ENCODE assay signal across 8 cellular contexts in the genomic region with DNA sequence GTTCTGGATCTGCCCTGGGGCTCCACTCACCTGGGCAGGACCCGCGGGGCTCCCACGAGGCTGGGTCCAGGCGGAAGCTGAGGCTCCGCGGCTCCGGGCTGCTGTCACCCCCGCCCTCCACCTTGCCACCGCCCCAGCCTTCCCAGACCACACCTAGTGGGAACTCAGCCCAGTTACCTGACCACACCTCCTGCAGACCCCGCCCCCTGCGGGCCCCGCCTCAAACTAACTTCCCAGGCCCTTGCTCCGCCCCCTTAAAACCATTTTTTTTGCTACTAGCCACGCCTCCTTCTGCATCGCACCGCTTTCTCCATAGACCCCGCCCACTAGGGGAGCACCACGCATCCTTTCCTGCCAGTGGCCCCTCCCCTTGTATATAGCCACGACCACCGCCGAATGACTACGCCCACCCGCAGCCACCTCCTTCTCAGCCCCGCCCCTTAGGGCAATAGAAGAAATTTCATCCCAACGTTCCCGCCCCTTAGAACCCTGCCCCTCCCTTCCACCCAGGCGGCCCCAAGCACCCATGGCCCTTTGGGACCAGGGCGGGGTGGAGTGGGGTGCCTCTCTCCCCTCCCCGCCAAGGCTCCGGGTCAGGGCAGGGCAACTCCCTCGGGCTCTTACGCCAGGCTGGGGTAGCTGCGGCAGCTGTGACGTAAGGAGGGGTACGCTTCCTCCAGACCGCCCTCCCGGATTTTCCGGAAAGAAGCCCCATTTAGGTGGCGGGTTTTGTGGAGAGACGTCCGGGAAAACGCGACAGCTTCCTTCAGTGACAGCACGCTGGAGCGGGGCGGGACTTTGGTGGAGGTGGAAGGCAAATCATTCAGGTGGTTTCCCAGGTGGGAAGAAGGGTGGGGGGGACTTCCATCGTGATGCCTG. TPM values are rescaled to one million over a fixed set of nuclear protein-coding genes. Genes with fewer than 3 reads are reported as not detected.
DNase-seq lines count a peak whose midpoint lies in the region; ATAC-seq and TF ChIP-seq lines count a peak whose summit lies in the region.

A gene (minus strand): TSS at position 79 of the 879 bp plus-strand sequence. CDS start 3,687 bp downstream, outside the sequence.

- no peak for TF ChIP-seq CTCF in AG04450 (IDR thresholded peaks at IDR 0.05; ENCODE audit: low read depth, low read length)
- TF ChIP-seq CTCF in epithelial cell of proximal tubule (conservative IDR thresholded peaks at IDR 0.05; ENCODE audit: low read depth, low read length): no peak
- no peak for TF ChIP-seq CTCF in nephron progenitor cell (IDR thresholded peaks at IDR 0.05)
- no peak for TF ChIP-seq CTCF in testis (IDR thresholded peaks at IDR 0.05)

- H3K27ac ChIP-seq in AG04450 (ENCODE audit: low read depth, low read length) (no peak within 1 kb of the TSS), testis (no peak within 1 kb of the TSS)

- peaks cover under 1% of the 10 kb centered on the region; the same call in 1 of the 2 replicates for H3K9me3 ChIP-seq in AG04450 (ENCODE audit: control insufficient read depth, insufficient read depth, low read length)
- no peaks in the 10 kb centered on the region for H3K9me3 ChIP-seq in testis

- DNase-seq in AG04450 (ENCODE audit: low read depth, low spot score) (no peak), GM19238 (ENCODE audit: insufficient read length, low spot score) (peak; percentile 85), NK-92 (lab: John Stamatoyannopoulos, UW; ENCODE audit: unreplicated experiment) (peak; percentile 89), epithelial cell of proximal tubule (ENCODE audit: low read depth) (no peak), nephron progenitor cell (peak; percentile 76), testis (peak; percentile 74)
- DNase-seq in activated CD8-positive, alpha-beta memory T cell treated with anti-CD3 and anti-CD28 coated beads, Interleukin-2, amount 10 ng/mL, durations not matched to agents 7 days and 5 days: peak; percentile 98

- peak; percentile 63 for ATAC-seq in HG03342 (IDR thresholded peaks at IDR 0.05; ENCODE audit: unreplicated experiment)
- ATAC-seq in activated CD8-positive, alpha-beta memory T cell treated with anti-CD3 and anti-CD28 coated beads, Interleukin-2, amount 10 ng/mL, durations not matched to agents 7 days and 5 days: peak; percentile 77

- POLR2A ChIA-PET in AG04450 (lab: Yijun Ruan, JAX): no interaction called here

- WGBS in testis, 2 donors: 3 to 4% methylated on average over 38 to 47 of the region's 47 CpGs

- intact Hi-C loops in testis (cut with DNase I; ENCODE audit: low total_unique reads): no loop called here

- no peaks in the 10 kb centered on the region for H3K9me3 Mint-ChIP-seq in activated CD8-positive, alpha-beta memory T cell treated with anti-CD3 and anti-CD28 coated beads, Interleukin-2, amount 10 ng/mL, durations not matched to agents 7 days and 5 days (ENCODE audit: low read depth)
- H3K9me3 Mint-ChIP-seq in nephron progenitor cell: peaks cover 4% of the 10 kb centered on the region

- H3K4me3 ChIP-seq in AG04450 (ENCODE audit: low read depth, low read length): peak within 1 kb of the TSS; percentile 10
- H3K4me3 ChIP-seq in epithelial cell of proximal tubule (ENCODE audit: low read depth, low read length): peak within 1 kb of the TSS; percentile 69
- H3K4me3 ChIP-seq in testis: peak within 1 kb of the TSS; percentile 24 to 42

- TF ChIP-seq POLR2A in testis (IDR thresholded peaks at IDR 0.05): no peak

- H3K36me3 Mint-ChIP-seq in activated CD8-positive, alpha-beta memory T cell treated with anti-CD3 and anti-CD28 coated beads, Interleukin-2, amount 10 ng/mL, durations not matched to agents 7 days and 5 days: no peaks in the 10 kb centered on the region
- H3K36me3 Mint-ChIP-seq in nephron progenitor cell (ENCODE audit: low read depth): no peaks in the 10 kb centered on the region

- CTCF ChIA-PET in AG04450 (lab: Charles Lee): interaction anchor here (0.9 to 2.5 kb wide), 2 partner anchors 29 to 249 kb away, joined by 5 to 14 read pairs; a partner anchor contains a TSS
- CTCF ChIA-PET in activated CD8-positive, alpha-beta memory T cell treated with anti-CD3 and anti-CD28 coated beads, Interleukin-2, amount 10 ng/mL, durations not matched to agents 7 days and 5 days (lab: Charles Lee): interaction anchor here (1.2 to 4.4 kb wide), 7 partner anchors 11 to 113 kb away, joined by 3 to 23 read pairs (median 9); no protein-coding TSS in a partner anchor

- H3K27me3 Mint-ChIP-seq in activated CD8-positive, alpha-beta memory T cell treated with anti-CD3 and anti-CD28 coated beads, Interleukin-2, amount 10 ng/mL, durations not matched to agents 7 days and 5 days: no peaks in the 10 kb centered on the region
- H3K27me3 Mint-ChIP-seq in nephron progenitor cell (ENCODE audit: low read depth, poor library complexity): peaks cover 54% of the 10 kb centered on the region

- H3K27me3 ChIP-seq in AG04450 (ENCODE audit: control insufficient read depth, insufficient read depth, low read length) (peaks cover 7% of the 10 kb centered on the region), testis (no peaks in the 10 kb centered on the region)

- no peaks in the 10 kb centered on the region for H3K4me1 ChIP-seq in testis

- peaks cover 38% of the 10 kb centered on the region for H3K4me1 Mint-ChIP-seq in activated CD8-positive, alpha-beta memory T cell treated with anti-CD3 and anti-CD28 coated beads, Interleukin-2, amount 10 ng/mL, durations not matched to agents 7 days and 5 days
- peaks cover 16% of the 10 kb centered on the region for H3K4me1 Mint-ChIP-seq in nephron progenitor cell

- peak within 1 kb of the TSS; percentile 93 for H3K27ac Mint-ChIP-seq in activated CD8-positive, alpha-beta memory T cell treated with anti-CD3 and anti-CD28 coated beads, Interleukin-2, amount 10 ng/mL, durations not matched to agents 7 days and 5 days
- H3K27ac Mint-ChIP-seq in nephron progenitor cell: no peak within 1 kb of the TSS

- peak within 1 kb of the TSS; percentile 91 for H3K4me3 Mint-ChIP-seq in activated CD8-positive, alpha-beta memory T cell treated with anti-CD3 and anti-CD28 coated beads, Interleukin-2, amount 10 ng/mL, durations not matched to agents 7 days and 5 days
- H3K4me3 Mint-ChIP-seq in nephron progenitor cell: peak within 1 kb of the TSS; percentile 72

- H3K36me3 ChIP-seq in testis (ENCODE audit: low read depth, missing control alignments): no peaks in the 10 kb centered on the region

RNA-seq across cellular contexts. Expression of the gene that starts here (rescaled TPM):
- polyA plus RNA-seq in AG04450 (2011; rRNA removed) (not detected in 2 replicates), testis (ENCODE audit: insufficient read depth, low read depth, low replicate concordance) (12.8 TPM)
- polyA minus RNA-seq in AG04450 (2011; rRNA and poly(A)+ RNA removed): not detected in 2 replicates
- total RNA-seq in activated CD8-positive, alpha-beta memory T cell treated with anti-CD3 and anti-CD28 coated beads, Interleukin-2, amount 10 ng/mL, durations not matched to agents 7 days and 5 days: 10 to 100 TPM; 13.8 to 22.3 TPM
- total RNA-seq in epithelial cell of proximal tubule (26.6 and 27.6 TPM in 2 replicates), testis (1 to 10 TPM; 7.4 to 7.5 TPM)

Comparison
In these comparisons a context has a peak if more than half of its experiments do, and no peak if none do; other contexts are left out.
1. RNA of the gene that starts here (polyA plus RNA-seq): 12.8 TPM in testis (single experiment); not detected in AG04450; every median in the first group is over 10 times any median in the second.
2. DNase-seq: peak in GM19238 (single experiment), NK-92 (single experiment), activated CD8-positive, alpha-beta memory T cell treated with anti-CD3 and anti-CD28 coated beads, Interleukin-2, amount 10 ng/mL, durations not matched to agents 7 days and 5 days (single experiment), nephron progenitor cell (single experiment) and testis (single experiment); none in AG04450 (single experiment) and epithelial cell of proximal tubule (single experiment).
3. H3K4me3 ChIP-seq: peak in every context shown above with its lines; median percentile 69 in epithelial cell of proximal tubule; 33 in testis; 10 in AG04450.